In genomic region chr15:40594429-40594836, GRCh38 we compare ENCODE assay signal across 8 cellular contexts. TPM values are rescaled to one million over a fixed set of nuclear protein-coding genes. Genes with fewer than 3 reads are reported as not detected.
DNase-seq lines count a peak whose midpoint lies in the region; ATAC-seq and TF ChIP-seq lines count a peak whose summit lies in the region.

No MANE protein-coding gene starts in this region.

- H3K79me2 ChIP-seq in SU-DHL-6 (ENCODE audit: insufficient read depth, low read length): peaks cover 53% of the 10 kb centered on the region

- peaks cover 26 to 29% of the 10 kb centered on the region in 2 donors for H3K4me1 Mint-ChIP-seq in natural killer cell

- no peaks in the 10 kb centered on the region for H3K36me3 ChIP-seq in SU-DHL-6 (ENCODE audit: low read length)

- TF ChIP-seq POLR2A in erythroblast (IDR thresholded peaks at IDR 0.05; ENCODE audit: low read length): peak; percentile 82

- H3K36me3 Mint-ChIP-seq in natural killer cell: no peaks in the 10 kb centered on the region

- DNase-seq in G401 (ENCODE audit: low spot score) (peak; percentile 7), H4 (ENCODE audit: low spot score) (peak; percentile 45), erythroblast (lab: John Stamatoyannopoulos, UW) (peak; percentile 83 to 86), natural killer cell (no peak), globus pallidus (ENCODE audit: low spot score) (no peak)
- no peak for DNase-seq in Jurkat, Clone E6-1 (ENCODE audit: low read depth, low spot score)

- H3K9ac ChIP-seq in SU-DHL-6 (ENCODE audit: low read length): peak overlapping the region; percentile 88

- no peaks in the 10 kb centered on the region for H3K27me3 ChIP-seq in SU-DHL-6 (ENCODE audit: low read length)

- H3K4me3 Mint-ChIP-seq in natural killer cell: peak overlapping the region; percentile 99

- peak overlapping the region; percentile 91 for H3K27ac ChIP-seq in 22Rv1
- peak overlapping the region; percentile 95 for H3K27ac ChIP-seq in SU-DHL-6 (ENCODE audit: low read depth, low read length)

- ATAC-seq in natural killer cell: peak; percentile 43 to 58 (median 52)

- intact Hi-C loops in natural killer cell (cut with micrococcal nuclease): loop anchor here (5.0 kb wide), 1 partner anchor 183 kb away; no protein-coding TSS in a partner anchor

- peaks cover 38% of the 10 kb centered on the region for H3F3A ChIP-seq in SU-DHL-6 (ENCODE audit: insufficient read depth)

- H3K4me2 ChIP-seq in SU-DHL-6 (ENCODE audit: low read depth, low read length, poor library complexity, severe bottlenecking): peak overlapping the region; percentile 100

- in situ Hi-C loops in G401 (cut with HindIII; ENCODE audit: low sequenced_read_pairs): no loop called here

- no peaks in the 10 kb centered on the region for H3K9me3 Mint-ChIP-seq in natural killer cell

- H3K9me2 ChIP-seq in SU-DHL-6 (replicated peaks; ENCODE audit: insufficient read depth, low read length): no peaks in the 10 kb centered on the region

- peaks cover 0 to 3% of the 10 kb centered on the region in 2 donors for H3K27me3 Mint-ChIP-seq in natural killer cell (ENCODE audit: low read depth in 2 of 2)

- H3K27ac Mint-ChIP-seq in natural killer cell: peak overlapping the region; percentile 99 to 100

- H3K4me3 ChIP-seq in Jurkat, Clone E6-1 (ENCODE audit: low read length): peak overlapping the region; percentile 92
- peak overlapping the region; percentile 97 for H3K4me3 ChIP-seq in SU-DHL-6 (ENCODE audit: insufficient read depth, low read length, poor library complexity, severe bottlenecking)

- H4K20me1 ChIP-seq in SU-DHL-6 (ENCODE audit: low read depth, low read length): no peaks in the 10 kb centered on the region

- H2AFZ ChIP-seq in SU-DHL-6 (ENCODE audit: low read depth, low read length, severe bottlenecking): peak overlapping the region; percentile 85

- no peaks in the 10 kb centered on the region for H3K9me3 ChIP-seq in SU-DHL-6 (ENCODE audit: insufficient read depth, low read length)

- TF ChIP-seq CTCF in 22Rv1 (IDR thresholded peaks at IDR 0.05) (no peak), SU-DHL-6 (IDR thresholded peaks at IDR 0.05; ENCODE audit: insufficient read depth, low read length, poor library complexity, severe bottlenecking) (no peak), natural killer cell (IDR thresholded peaks at IDR 0.05) (no peak)

RNA-seq across cellular contexts. Expression of gene KNL1, which starts 0.4 kb away (rescaled TPM):
- total RNA-seq in G401 (2014; rRNA removed; shearing (Covaris generic)): 38.4 and 40.6 TPM in 2 replicates
- 18.3 and 18.8 TPM in 2 replicates for total RNA-seq in H4 (2014; rRNA removed; shearing (Covaris generic))
- polyA plus RNA-seq in Jurkat, Clone E6-1 (2012; ENCODE audit: insufficient read depth, insufficient read length): 37.4 TPM
- 1 to 10 TPM; 2.4 to 4.1 (median 3.6) TPM for total RNA-seq in natural killer cell

RNA-seq across cellular contexts. Expression of gene RPUSD2, which starts 25.3 kb away (rescaled TPM):
- total RNA-seq in G401 (2014; rRNA removed; shearing (Covaris generic)): 21.7 and 33.5 TPM in 2 replicates
- total RNA-seq in H4 (2014; rRNA removed; shearing (Covaris generic)): 13.6 and 18.2 TPM in 2 replicates
- polyA plus RNA-seq in Jurkat, Clone E6-1 (2012; ENCODE audit: insufficient read depth, insufficient read length): 19.7 TPM
- 10 to 100 TPM; 13.7 to 15.2 (median 14.2) TPM for total RNA-seq in natural killer cell

RNA-seq across cellular contexts. Expression of gene CCDC32, which starts 29.6 kb away (rescaled TPM):
- total RNA-seq in G401 (2014; rRNA removed; shearing (Covaris generic)): 41.9 and 66.4 TPM in 2 replicates
- 22.9 and 33.5 TPM in 2 replicates for total RNA-seq in H4 (2014; rRNA removed; shearing (Covaris generic))
- 27.6 TPM for polyA plus RNA-seq in Jurkat, Clone E6-1 (2012; ENCODE audit: insufficient read depth, insufficient read length)
- 10 to 100 TPM; 34.2 to 43.7 (median 37.4) TPM for total RNA-seq in natural killer cell

Comparison
In these comparisons a context has a peak if more than half of its experiments do, and no peak if none do; other contexts are left out.
1. DNase-seq: peak in G401 (single experiment), H4 (single experiment) and erythroblast (2 of 2); none in Jurkat, Clone E6-1 (single experiment), natural killer cell (single experiment) and globus pallidus (single experiment).